Comparison of ENCODE assay signal across 10 cellular contexts in the genomic region with DNA sequence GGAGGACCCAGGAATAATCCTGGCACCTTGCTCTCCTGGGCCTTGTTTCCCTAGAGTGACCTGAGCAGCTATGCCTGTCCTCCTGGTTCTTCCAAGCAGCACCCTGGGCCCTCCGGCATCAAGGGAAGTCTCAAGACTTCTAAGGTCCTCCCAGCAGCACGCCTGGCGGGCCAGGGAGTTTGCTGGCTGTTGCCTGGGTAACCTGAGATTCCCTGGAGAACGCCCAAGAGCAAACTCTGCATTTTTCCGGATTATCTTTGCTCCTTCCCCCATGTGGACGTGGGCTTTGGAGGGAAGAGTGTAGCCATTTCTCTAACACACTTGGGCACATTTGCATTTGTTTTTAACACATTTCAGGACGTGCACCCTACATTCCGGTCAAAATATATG.
DNase-seq lines count a peak whose midpoint lies in the region; ATAC-seq and TF ChIP-seq lines count a peak whose summit lies in the region.
"Had no signal": no experiment of that assay in that cellular context is flagged by ENCODE, and none has a peak within 500 bp of the region (broad histone marks: within the 10 kb centered on the region; RNA-seq: fewer than 3 reads in every experiment).

No MANE protein-coding gene starts in this region.

- no peak for ATAC-seq in HG03097 (IDR thresholded peaks at IDR 0.05; ENCODE audit: low FRiP score, unreplicated experiment)

- peak overlapping the region; percentile 48 for H3K27ac ChIP-seq in skeletal muscle tissue (ENCODE audit: low read depth, low read length)

- no peaks in the 10 kb centered on the region for H3K9me3 Mint-ChIP-seq in activated CD4-positive, alpha-beta memory T cell treated with anti-CD3 and anti-CD28 coated beads for 36 hours
- H3K9me3 Mint-ChIP-seq: central memory CD8-positive, alpha-beta T cell had no signal

- in situ Hi-C loops in astrocyte of the spinal cord (cut with HindIII; ENCODE audit: low sequenced_read_pairs), result no loop called here

- intact Hi-C loops in activated CD4-positive, alpha-beta memory T cell treated with anti-CD3 and anti-CD28 coated beads for 36 hours (cut with micrococcal nuclease), result no loop called here

- no peak for TF ChIP-seq POLR2A in erythroblast (IDR thresholded peaks at IDR 0.05; ENCODE audit: low read length)

- TF ChIP-seq CTCF in astrocyte of the spinal cord (IDR thresholded peaks at IDR 0.05; ENCODE audit: low read depth, low read length), result no peak

- H3K27ac Mint-ChIP-seq in activated CD4-positive, alpha-beta memory T cell treated with anti-CD3 and anti-CD28 coated beads for 36 hours, result no peak overlapping the region

- H3K4me1 ChIP-seq in skeletal muscle tissue (ENCODE audit: control insufficient read depth in 3 of 3, insufficient read depth in 3 of 3, low read length in 3 of 3), result peaks cover 9 to 16% (median 15%) of the 10 kb centered on the region in 3 donors

- H3K4me3 ChIP-seq in H7 (ENCODE audit: insufficient read depth, low read depth, low read length) (no peak overlapping the region), astrocyte of the spinal cord (ENCODE audit: low read depth, low read length) (no peak overlapping the region), skeletal muscle tissue (ENCODE audit: low read length in 3 of 3) (peak overlapping the region in 2 of 3 donors; percentile 19 to 31)

- CTCF ChIA-PET in activated CD4-positive, alpha-beta memory T cell treated with anti-CD3 and anti-CD28 coated beads for 36 hours (lab: Charles Lee), result no interaction called here

- no peaks in the 10 kb centered on the region for H3K9me3 ChIP-seq in skeletal muscle tissue (ENCODE audit: control insufficient read depth in 3 of 3, low read length in 3 of 3)

- H3K36me3 ChIP-seq in H7 (replicated peaks; ENCODE audit: control insufficient read depth, insufficient read depth, low read length), result no peaks in the 10 kb centered on the region
- peaks cover 0 to 3% (median 2%) of the 10 kb centered on the region in 3 donors for H3K36me3 ChIP-seq in skeletal muscle tissue (ENCODE audit: control insufficient read depth in 3 of 3, insufficient read depth in 3 of 3, low read length in 3 of 3)

- peak overlapping the region in 2 of 3 donors; percentile 57 to 69 for H3K9ac ChIP-seq in skeletal muscle tissue (ENCODE audit: low read depth in 1 of 3, low read length in 3 of 3)

- H3K27me3 ChIP-seq in H7 (ENCODE audit: control insufficient read depth, insufficient read depth, low read length) (no peaks in the 10 kb centered on the region), skeletal muscle tissue (ENCODE audit: control insufficient read depth in 3 of 3, insufficient read depth in 3 of 3, low read length in 3 of 3) (no peaks in the 10 kb centered on the region)

- POLR2A ChIA-PET in activated CD4-positive, alpha-beta memory T cell treated with anti-CD3 and anti-CD28 coated beads for 36 hours (lab: Charles Lee), result no interaction called here

- no peaks in the 10 kb centered on the region for H3K36me3 Mint-ChIP-seq in activated CD4-positive, alpha-beta memory T cell treated with anti-CD3 and anti-CD28 coated beads for 36 hours

- peaks cover 20% of the 10 kb centered on the region for H3K4me1 Mint-ChIP-seq in activated CD4-positive, alpha-beta memory T cell treated with anti-CD3 and anti-CD28 coated beads for 36 hours (ENCODE audit: low read depth)

- no peak overlapping the region for H3K4me3 Mint-ChIP-seq in activated CD4-positive, alpha-beta memory T cell treated with anti-CD3 and anti-CD28 coated beads for 36 hours
- H3K4me3 Mint-ChIP-seq: central memory CD8-positive, alpha-beta T cell had no signal

- DNase-seq in H7 (peak; percentile 72), astrocyte of the spinal cord (ENCODE audit: low read depth, low spot score) (peak; percentile 63), inferior parietal cortex (ENCODE audit: extremely low spot score) (peak; percentile 40), amniotic stem cell (lab: John Stamatoyannopoulos, UW) (no peak), erythroblast (lab: John Stamatoyannopoulos, UW) (no peak)
- DNase-seq in activated CD4-positive, alpha-beta memory T cell treated with anti-CD3 and anti-CD28 coated beads for 36 hours, result no peak
- DNase-seq: NCI-H1436 had no signal

- no peaks in the 10 kb centered on the region for H3K27me3 Mint-ChIP-seq in activated CD4-positive, alpha-beta memory T cell treated with anti-CD3 and anti-CD28 coated beads for 36 hours
- H3K27me3 Mint-ChIP-seq: central memory CD8-positive, alpha-beta T cell had no signal

Comparison
In these comparisons a context has a peak if more than half of its experiments do, and no peak if none do; other contexts are left out.
1. DNase-seq: peak in H7 (single experiment), astrocyte of the spinal cord (single experiment) and inferior parietal cortex (single experiment); none in amniotic stem cell (single experiment), activated CD4-positive, alpha-beta memory T cell treated with anti-CD3 and anti-CD28 coated beads for 36 hours (single experiment) and erythroblast (0 of 2).
2. H3K4me3 ChIP-seq: peak in skeletal muscle tissue (2 of 3); none in H7 (single experiment) and astrocyte of the spinal cord (single experiment).